In the genomic region with DNA sequence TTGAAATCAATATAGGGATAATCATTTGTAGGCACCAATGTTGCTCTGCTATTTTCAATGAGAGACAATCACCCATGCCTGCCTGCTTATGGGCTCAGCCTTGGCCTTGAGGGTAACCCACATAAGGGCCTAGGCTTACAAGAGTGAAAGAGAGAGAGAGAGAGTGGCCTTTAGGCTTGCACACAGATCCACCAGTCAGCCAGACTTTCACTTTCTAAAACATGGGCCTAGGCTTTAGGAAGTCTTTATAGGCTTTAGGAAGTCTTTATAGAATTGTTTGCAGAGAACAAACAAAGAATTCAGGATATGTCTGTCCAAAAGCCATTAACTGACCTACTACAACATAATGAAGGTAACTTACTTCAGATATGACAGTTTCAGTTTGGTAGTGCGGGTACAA, we compare ENCODE assay signal across 21 cellular contexts. TPM values are rescaled to one million over a fixed set of nuclear protein-coding genes. Genes with fewer than 3 reads are reported as not detected.
"Had no signal": no experiment of that assay in that cellular context is flagged by ENCODE, and none has a peak within 500 bp of the region (broad histone marks: within the 10 kb centered on the region; RNA-seq: fewer than 3 reads in every experiment).

No MANE protein-coding gene starts in this region.

- FAIRE-seq: keratinocyte had no signal

- DNase-seq: effector memory CD8-positive, alpha-beta T cell; esophagus squamous epithelium; foreskin fibroblast; glutamatergic neuron; immature natural killer cell; left ventricle myocardium superior; mesendoderm; naive thymus-derived CD8-positive, alpha-beta T cell; psoas muscle; retina; right lobe of liver; stimulated activated naive CD4-positive, alpha-beta T cell treated with Interleukin-2 at 50 U/mL for 16 hours; thyroid gland; upper lobe of left lung; uterus had no signal

- H3K4me3 ChIP-seq: esophagus squamous epithelium, gastroesophageal sphincter, lung, psoas muscle, right lobe of liver, suprapubic skin, thyroid gland, upper lobe of left lung, uterus had no signal

- H3K9me3 ChIP-seq: esophagus squamous epithelium, neutrophil, psoas muscle, right lobe of liver, suprapubic skin, thyroid gland, upper lobe of left lung had no signal

- H3K4me1 ChIP-seq: psoas muscle, right lobe of liver, uterus had no signal

- H3K27ac ChIP-seq: esophagus squamous epithelium, gastroesophageal sphincter, neutrophil, psoas muscle, right lobe of liver, suprapubic skin, thyroid gland, upper lobe of left lung, uterus had no signal

- H3K36me3 ChIP-seq: esophagus squamous epithelium, neutrophil, right lobe of liver, suprapubic skin, thyroid gland, upper lobe of left lung, uterus had no signal

- ATAC-seq: effector memory CD8-positive, alpha-beta T cell; gastroesophageal sphincter; left ventricle myocardium superior; naive thymus-derived CD8-positive, alpha-beta T cell; psoas muscle had no signal

- H3K27me3 ChIP-seq: esophagus squamous epithelium, gastroesophageal sphincter, neutrophil, right lobe of liver, suprapubic skin, thyroid gland, upper lobe of left lung, uterus had no signal

RNA-seq across cellular contexts. Expression of a gene that starts 3.4 kb away (rescaled TPM):
- total RNA-seq: epithelial cell of proximal tubule had no signal
- polyA plus RNA-seq: naive thymus-derived CD8-positive, alpha-beta T cell had no signal
